In genomic region chr1:149936076-149936991, GRCh38 we compare ENCODE assay signal across 8 cellular contexts. TPM values are rescaled to one million over a fixed set of nuclear protein-coding genes. Genes with fewer than 3 reads are reported as not detected.
A peak's percentile ranks its signal among the peaks of the same experiment; 100 is the strongest.
DNase-seq lines count a peak whose midpoint lies in the region; ATAC-seq lines count a peak whose summit lies in the region.

Gene MTMR11, minus strand, starts transcription at chr1:149936879. Its CDS starts 232 bp downstream, at chr1:149936647.

- H3K4me1 ChIP-seq in endocrine pancreas (ENCODE audit: control insufficient read depth, insufficient read depth, low read length): no peaks in the 10 kb centered on the region
- peaks cover 40% of the 10 kb centered on the region for H3K4me1 ChIP-seq in mononuclear cell (ENCODE audit: insufficient read depth, low read length)

- DNase-seq in EH (ENCODE audit: low read depth) (peak; percentile 59), OCI-M1 (lab: John Stamatoyannopoulos, UW) (peak; percentile 43), COR-L47 (lab: John Stamatoyannopoulos, UW) (no peak), SIG-M5 (lab: John Stamatoyannopoulos, UW) (no peak)

- no peaks in the 10 kb centered on the region for H3K9me3 ChIP-seq in endocrine pancreas (ENCODE audit: control insufficient read depth, low read length)
- no peaks in the 10 kb centered on the region for H3K9me3 ChIP-seq in mononuclear cell (ENCODE audit: low read depth, low read length)

- no peaks in the 10 kb centered on the region for H3K27me3 ChIP-seq in endocrine pancreas (ENCODE audit: control insufficient read depth, insufficient read depth, low read length)
- H3K27me3 ChIP-seq in mononuclear cell (ENCODE audit: insufficient read depth, low read length): no peaks in the 10 kb centered on the region

- peak within 1 kb of the TSS; percentile 56 for H3K4me3 ChIP-seq in endocrine pancreas (ENCODE audit: control insufficient read depth, insufficient read depth, low read length)
- no peak within 1 kb of the TSS for H3K4me3 ChIP-seq in mononuclear cell (ENCODE audit: low read length)

- H3K36me3 ChIP-seq in endocrine pancreas (ENCODE audit: control insufficient read depth, insufficient read depth, low read length): no peaks in the 10 kb centered on the region

- peak within 1 kb of the TSS; percentile 87 for H3K9ac ChIP-seq in endocrine pancreas (ENCODE audit: control insufficient read depth, insufficient read depth, low read length)

- ATAC-seq in HG03571 (IDR thresholded peaks at IDR 0.05; ENCODE audit: unreplicated experiment): no peak
- ATAC-seq in HG02970 (IDR thresholded peaks at IDR 0.05; ENCODE audit: low FRiP score, unreplicated experiment): no peak

RNA-seq across cellular contexts. Expression of gene MTMR11, which starts in this region (rescaled TPM):
- total RNA-seq in mononuclear cell: 22.9 TPM

Comparison
In these comparisons a context has a peak if more than half of its experiments do, and no peak if none do; other contexts are left out.
1. DNase-seq: peak in EH (single experiment) and OCI-M1 (single experiment); none in COR-L47 (single experiment) and SIG-M5 (single experiment).